Comparison of ENCODE assay signal across 20 cellular contexts in genomic region chr6:14088600-14089168, GRCh38. TPM values are rescaled to one million over a fixed set of nuclear protein-coding genes. Genes with fewer than 3 reads are reported as not detected.
DNase-seq lines count a peak whose midpoint lies in the region; ATAC-seq, FAIRE-seq and TF ChIP-seq lines count a peak whose summit lies in the region.
"Had no signal": no experiment of that assay in that cellular context is flagged by ENCODE, and none has a peak within 500 bp of the region (broad histone marks: within the 10 kb centered on the region; RNA-seq: fewer than 3 reads in every experiment).

No MANE protein-coding gene starts in this region.

- H3K4me3 ChIP-seq in H7 (ENCODE audit: insufficient read depth, low read depth, low read length) (no peak overlapping the region), keratinocyte (ENCODE audit: control insufficient read depth in 2 of 3, extremely low read depth in 1 of 3, insufficient read depth in 2 of 3, low read depth in 1 of 3, low read length in 3 of 3) (no peak overlapping the region)
- H3K4me3 ChIP-seq: BLaER1 treated with 17β-estradiol and CSF1 and Interleukin-3, amounts not matched to agents 10 nM and 100 nM; lung; sigmoid colon had no signal

- dilution Hi-C loops in keratinocyte (cut with MboI; ENCODE audit: extremely low pct_ligation_motif_present, low sequenced_read_pairs), result no loop called here

- H3K36me3 ChIP-seq in H7 (replicated peaks; ENCODE audit: control insufficient read depth, insufficient read depth, low read length) (no peaks in the 10 kb centered on the region), keratinocyte (ENCODE audit: control insufficient read depth in 2 of 2, extremely low read depth in 1 of 2, insufficient read depth in 2 of 2, low read length in 2 of 2) (no peaks in the 10 kb centered on the region)
- H3K36me3 ChIP-seq: BLaER1 treated with 17β-estradiol and CSF1 and Interleukin-3, amounts not matched to agents 10 nM and 100 nM; neutrophil; sigmoid colon had no signal

- no peaks in the 10 kb centered on the region for H3K27me3 ChIP-seq in H7 (ENCODE audit: control insufficient read depth, insufficient read depth, low read length)
- H3K27me3 ChIP-seq in keratinocyte (ENCODE audit: control insufficient read depth, extremely low read depth, insufficient read depth, low read length), result no peaks in the 10 kb centered on the region
- H3K27me3 ChIP-seq: BLaER1 treated with 17β-estradiol and CSF1 and Interleukin-3, amounts not matched to agents 10 nM and 100 nM; neutrophil; sigmoid colon had no signal

- no peak overlapping the region for H3K4me2 ChIP-seq in keratinocyte (ENCODE audit: control insufficient read depth, extremely low read depth, insufficient read depth, low read depth, low read length)

- H3K9me3 ChIP-seq in keratinocyte (ENCODE audit: control insufficient read depth, low read depth, low read length), result no peaks in the 10 kb centered on the region
- H3K9me3 ChIP-seq: neutrophil, sigmoid colon had no signal

- H2AFZ ChIP-seq in keratinocyte (ENCODE audit: control insufficient read depth, low read length), result no peak overlapping the region

- H4K20me1 ChIP-seq in keratinocyte (ENCODE audit: control insufficient read depth, extremely low read depth, insufficient read depth, low read length), result no peaks in the 10 kb centered on the region
- H4K20me1 ChIP-seq: BLaER1 treated with 17β-estradiol and CSF1 and Interleukin-3, amounts not matched to agents 10 nM and 100 nM had no signal

- peak overlapping the region in 1 of 2 donors; percentile 80 for H3K27ac Mint-ChIP-seq in natural killer cell treated with Interleukin-12 subunit alpha and Interleukin-12 subunit beta and Interleukin-15 and Interleukin-18, amount 100 ng/mL, for 72 hours
- H3K27ac Mint-ChIP-seq: dendritic cell treated with granulocyte-macrophage colony-stimulating factor and Interleukin-4, amounts not matched to agents 40 ng/mL and 50 ng/mL, for 4 days had no signal

- no peak for TF ChIP-seq CTCF in keratinocyte (optimal IDR thresholded peaks at IDR 0.05 in 1 of 3, IDR thresholded peaks at IDR 0.05 in 1 of 3, conservative IDR thresholded peaks at IDR 0.05 in 1 of 3; ENCODE audit: extremely low read depth in 1 of 3, insufficient read depth in 2 of 3, low read length in 3 of 3)

- H3K9ac ChIP-seq in keratinocyte (ENCODE audit: control insufficient read depth, extremely low read depth, insufficient read depth, low read length), result no peak overlapping the region
- H3K9ac ChIP-seq: BLaER1 treated with 17β-estradiol and CSF1 and Interleukin-3, amounts not matched to agents 10 nM and 100 nM had no signal

- no peaks in the 10 kb centered on the region for H3K79me2 ChIP-seq in keratinocyte (ENCODE audit: control insufficient read depth, insufficient read depth, low read length)

- no peaks in the 10 kb centered on the region for H3K9me1 ChIP-seq in keratinocyte (ENCODE audit: control insufficient read depth, extremely low read depth, insufficient read depth, low read length)

- ATAC-seq in GM18520 (IDR thresholded peaks at IDR 0.05; ENCODE audit: unreplicated experiment) (peak; percentile 32), SK-N-SH treated with all-trans-retinoic acid at 6 μM for 48 hours (no peak)
- ATAC-seq in natural killer cell treated with Interleukin-12 subunit alpha and Interleukin-12 subunit beta and Interleukin-15 and Interleukin-18, amount 100 ng/mL, for 72 hours, result no peak

- H3K4me3 Mint-ChIP-seq in natural killer cell treated with Interleukin-12 subunit alpha and Interleukin-12 subunit beta and Interleukin-15 and Interleukin-18, amount 100 ng/mL, for 72 hours, result no peak overlapping the region
- H3K4me3 Mint-ChIP-seq: dendritic cell treated with granulocyte-macrophage colony-stimulating factor and Interleukin-4, amounts not matched to agents 40 ng/mL and 50 ng/mL, for 4 days had no signal

- no peak overlapping the region for H3K27ac ChIP-seq in keratinocyte (ENCODE audit: control insufficient read depth, insufficient read depth, low read length)
- H3K27ac ChIP-seq: BLaER1 treated with 17β-estradiol and CSF1 and Interleukin-3, amounts not matched to agents 10 nM and 100 nM; neutrophil; RWPE1; sigmoid colon had no signal

- no peaks in the 10 kb centered on the region for H3K9me3 Mint-ChIP-seq in natural killer cell treated with Interleukin-12 subunit alpha and Interleukin-12 subunit beta and Interleukin-15 and Interleukin-18, amount 100 ng/mL, for 72 hours
- H3K9me3 Mint-ChIP-seq: dendritic cell treated with granulocyte-macrophage colony-stimulating factor and Interleukin-4, amounts not matched to agents 40 ng/mL and 50 ng/mL, for 4 days had no signal

- FAIRE-seq in keratinocyte (lab: Jason Lieb, UNC), result peak; percentile 75
- FAIRE-seq: urothelium cell line had no signal

- peaks cover 5% of the 10 kb centered on the region for H3K36me3 Mint-ChIP-seq in natural killer cell treated with Interleukin-12 subunit alpha and Interleukin-12 subunit beta and Interleukin-15 and Interleukin-18, amount 100 ng/mL, for 72 hours

- DNase-seq in H7 (peak; percentile 39), NCI-H146 treated with DMSO at 0.1 percent for 48 hours (lab: John Stamatoyannopoulos, UW; ENCODE audit: unreplicated experiment) (peak; percentile 3), keratinocyte (ENCODE audit: low read depth, low spot score) (no peak), HT-29 (ENCODE audit: low spot score) (no peak), GF-D8 (lab: John Stamatoyannopoulos, UW) (no peak)
- no peak for DNase-seq in natural killer cell treated with Interleukin-12 subunit alpha and Interleukin-12 subunit beta and Interleukin-15 and Interleukin-18, amount 100 ng/mL, for 72 hours (ENCODE audit: low spot score)
- DNase-seq: activated CD4-positive, alpha-beta T cell treated with anti-CD3 and anti-CD28 coated beads, Interleukin-2, amount 50 U/mL, for 48 hours; activated effector memory CD4-positive, alpha-beta T cell treated with anti-CD3 and anti-CD28 coated beads, Interleukin-2, amount 50 U/mL, for 16 hours; hypothalamus; NCI-H345; sigmoid colon; stimulated activated naive CD4-positive, alpha-beta T cell had no signal

- H3K27me3 Mint-ChIP-seq in natural killer cell treated with Interleukin-12 subunit alpha and Interleukin-12 subunit beta and Interleukin-15 and Interleukin-18, amount 100 ng/mL, for 72 hours, result peaks cover 5 to 6% of the 10 kb centered on the region in 2 donors

- peaks cover 29 to 38% of the 10 kb centered on the region in 2 donors for H3K4me1 Mint-ChIP-seq in natural killer cell treated with Interleukin-12 subunit alpha and Interleukin-12 subunit beta and Interleukin-15 and Interleukin-18, amount 100 ng/mL, for 72 hours (ENCODE audit: low read depth in 2 of 2)

- H3K4me1 ChIP-seq in keratinocyte (ENCODE audit: control insufficient read depth, extremely low read depth, insufficient read depth, low read length), result peaks cover 22% of the 10 kb centered on the region

TF ChIP-seq in SK-N-SH treated with all-trans-retinoic acid at 6 μM for 48 hours, 23 proteins besides CTCF, POLR2A, EP300 and RAD21:
- no peak for TF ChIP-seq ESRRG (CRISPR knock-in tag; IDR thresholded peaks at IDR 0.05)
- no peak for TF ChIP-seq RARB (CRISPR knock-in tag; IDR thresholded peaks at IDR 0.05)

RNA-seq across cellular contexts. Expression of gene CD83, which starts 28.9 kb away (rescaled TPM):
- 2.9 and 4.5 TPM in 2 replicates for total RNA-seq in H7 (2014; rRNA removed; shearing (Covaris generic))
- 2.2 to 3.8 TPM (median 3.4 TPM) in 3 replicates for polyA plus RNA-seq in keratinocyte
- 0.52 TPM for polyA plus RNA-seq in keratinocyte (2011; ENCODE audit: low read depth)
- 1.9 and 2.5 TPM in 2 replicates for polyA plus RNA-seq in keratinocyte (2011; cell fraction: cytosol; rRNA removed)
- 2.3 TPM in 2 replicates for polyA plus RNA-seq in keratinocyte (2011; cell fraction: nucleus; rRNA removed)
- 1.5 and 3.8 TPM in 2 replicates for polyA plus RNA-seq in keratinocyte (2012; ENCODE audit: low replicate concordance)
- 1.4 to 2.0 TPM (median 1.5 TPM) in 3 replicates for polyA minus RNA-seq in keratinocyte
- 0.77 TPM for polyA minus RNA-seq in keratinocyte (2011; cell fraction: cytosol; rRNA and poly(A)+ RNA removed)
- polyA minus RNA-seq in keratinocyte (2011; cell fraction: nucleus; rRNA and poly(A)+ RNA removed), result 0.74 and 0.93 TPM in 2 replicates
- 0.73 and 0.99 TPM in 2 replicates for total RNA-seq in HT-29 (2014; rRNA removed; shearing (Covaris generic))
- 100 to 1,000 TPM in 1 of 2 donors, 10 to 100 TPM in 1; 31.4 to 124 TPM for total RNA-seq in natural killer cell treated with Interleukin-12 subunit alpha and Interleukin-12 subunit beta and Interleukin-15 and Interleukin-18, amount 100 ng/mL, for 72 hours

Comparison
In these comparisons a context has a peak if more than half of its experiments do, and no peak if none do; other contexts are left out.
1. DNase-seq: peak in H7 (single experiment) and NCI-H146 treated with DMSO at 0.1 percent for 48 hours (single experiment); none in keratinocyte (single experiment), HT-29 (single experiment), natural killer cell treated with Interleukin-12 subunit alpha and Interleukin-12 subunit beta and Interleukin-15 and Interleukin-18, amount 100 ng/mL, for 72 hours (single experiment) and GF-D8 (single experiment).